8 cellular contexts compared by ENCODE assay signal in the genomic region with DNA sequence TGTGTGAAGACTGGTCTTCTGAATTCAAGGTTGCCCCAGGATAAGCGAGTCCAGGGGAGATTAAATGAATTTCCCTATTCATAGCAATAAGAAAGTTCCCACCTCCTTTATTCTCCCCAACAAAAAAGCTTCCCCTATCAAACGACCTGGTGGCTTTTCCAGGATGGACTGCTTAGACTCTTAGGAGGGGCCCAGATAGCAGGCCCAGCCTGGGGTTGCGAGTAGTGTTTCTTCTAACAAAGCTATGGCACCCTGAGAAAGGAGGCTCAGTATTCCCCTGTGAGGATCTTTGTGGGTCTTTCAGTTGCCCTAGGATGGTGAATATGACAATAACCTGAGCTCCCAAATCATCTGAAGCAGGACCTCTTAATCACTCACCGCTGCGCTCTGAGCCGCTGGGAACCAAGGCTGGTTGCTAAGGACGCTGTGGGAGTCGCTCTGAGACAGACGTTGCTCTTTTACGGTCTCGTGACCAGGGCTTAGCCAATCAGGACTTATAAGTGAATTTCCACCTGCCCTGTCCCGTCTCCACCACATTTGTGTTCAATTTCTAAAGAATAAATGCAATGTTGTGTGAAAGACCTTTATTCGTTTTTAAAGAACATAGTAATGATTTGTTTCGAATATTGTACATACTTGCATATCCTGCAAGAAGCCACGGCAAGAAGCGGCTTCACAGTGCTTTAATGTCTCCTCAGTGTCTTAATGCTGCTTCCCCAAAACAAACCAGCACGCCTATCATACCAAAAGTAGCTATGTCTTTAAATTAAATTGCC. TPM values are rescaled to one million over a fixed set of nuclear protein-coding genes. Genes with fewer than 3 reads are reported as not detected.
DNase-seq lines count a peak whose midpoint lies in the region; ATAC-seq, FAIRE-seq and TF ChIP-seq lines count a peak whose summit lies in the region.

TMEM232 (minus strand) TSS at position 423 of the 776 bp plus-strand sequence. CDS start 59,319 bp downstream, outside the sequence.

- POLR2A ChIA-PET in H1 (lab: Charles Lee; ENCODE audit: partially characterized antibody): no interaction called here

- DNase-seq in NCI-H510A (lab: John Stamatoyannopoulos, UW) (peak; percentile 46), H1 (ENCODE audit: low read depth in 1 of 2, low spot score in 2 of 2) (peak; percentile 38 to 77), lung microvascular endothelial cell (ENCODE audit: low read depth in 2 of 2) (peak; percentile 84 to 86), COLO829 (ENCODE audit: low spot score) (no peak)
- DNase-seq in activated CD8-positive, alpha-beta memory T cell treated with anti-CD3 and anti-CD28 coated beads, Interleukin-2, amount 10 ng/mL, durations not matched to agents 7 days and 5 days: peak; percentile 86
- peak; percentile 44 to 52 (median 48) for DNase-seq in stimulated activated CD4-positive, alpha-beta T cell treated with anti-CD3 and anti-CD28 coated beads, TNF-alpha, amount 100 ng/mL, for 1 hour (ENCODE audit: low read depth in 3 of 3, low spot score in 1 of 3)

- ATAC-seq in GM18520 (IDR thresholded peaks at IDR 0.05; ENCODE audit: unreplicated experiment) (peak; percentile 99), HG03066 (IDR thresholded peaks at IDR 0.05; ENCODE audit: low read depth, unreplicated experiment) (peak; percentile 100)
- peak; percentile 100 for ATAC-seq in activated CD8-positive, alpha-beta memory T cell treated with anti-CD3 and anti-CD28 coated beads, Interleukin-2, amount 10 ng/mL, durations not matched to agents 7 days and 5 days

- H3K36me3 Mint-ChIP-seq in activated CD8-positive, alpha-beta memory T cell treated with anti-CD3 and anti-CD28 coated beads, Interleukin-2, amount 10 ng/mL, durations not matched to agents 7 days and 5 days: no peaks in the 10 kb centered on the region

- H4K20me1 ChIP-seq in H1 (replicated peaks in 1 of 2; ENCODE audit: control insufficient read depth in 1 of 2, insufficient read depth in 2 of 2, low read length in 2 of 2): no peaks in the 10 kb centered on the region

- no peak within 1 kb of the TSS for H2BK15ac ChIP-seq in H1 (ENCODE audit: low read length)

- no peak for TF ChIP-seq CTCF in H1 (IDR thresholded peaks at IDR 0.05; ENCODE audit: control extremely low read depth in 1 of 3, insufficient read depth in 1 of 3, low read depth in 1 of 3, low read length in 3 of 3)

- H3K9me3 Mint-ChIP-seq in activated CD8-positive, alpha-beta memory T cell treated with anti-CD3 and anti-CD28 coated beads, Interleukin-2, amount 10 ng/mL, durations not matched to agents 7 days and 5 days (ENCODE audit: low read depth): no peaks in the 10 kb centered on the region

- H3K4ac ChIP-seq in H1 (replicated peaks; ENCODE audit: insufficient read length, low read depth, low read length): no peak within 1 kb of the TSS

- no peak within 1 kb of the TSS for H3K18ac ChIP-seq in H1 (ENCODE audit: extremely low read depth, low read length)

- no peak within 1 kb of the TSS for H3K14ac ChIP-seq in H1 (ENCODE audit: insufficient read length)

- peak within 1 kb of the TSS; percentile 98 for H2AFZ ChIP-seq in H1 (ENCODE audit: low read length)

- no peak within 1 kb of the TSS for H2BK5ac ChIP-seq in H1 (ENCODE audit: low read depth, low read length)

- no peak for TF ChIP-seq RAD21 in H1 (IDR thresholded peaks at IDR 0.05 in 1 of 2, conservative IDR thresholded peaks at IDR 0.05 in 1 of 2; ENCODE audit: low read depth in 2 of 2, low read length in 2 of 2)

- H3K36me3 ChIP-seq in H1 (ENCODE audit: control insufficient read depth in 2 of 4, insufficient read depth in 4 of 4, low read length in 3 of 4): no peaks in the 10 kb centered on the region

- H3K9ac ChIP-seq in H1 (replicated peaks in 1 of 4; ENCODE audit: extremely low read depth in 1 of 4, low read depth in 3 of 4, low read length in 3 of 4): no peak within 1 kb of the TSS

- H3K27me3 ChIP-seq in H1 (replicated peaks in 1 of 4; ENCODE audit: control insufficient read depth in 3 of 4, extremely low read depth in 1 of 4, insufficient read depth in 3 of 4, low read length in 3 of 4): peaks cover 0 to 1% (median 0%) of the 10 kb centered on the region in 4 experiments; a peak in 1 of 7 replicates

- CTCF ChIA-PET in activated CD8-positive, alpha-beta memory T cell treated with anti-CD3 and anti-CD28 coated beads, Interleukin-2, amount 10 ng/mL, durations not matched to agents 7 days and 5 days (lab: Charles Lee): interaction anchor here (0.8 to 2.6 kb wide), 3 partner anchors 12 to 55 kb away, joined by 3 to 16 read pairs (median 3); partner anchors contain the start of gene SLC25A46
- CTCF ChIA-PET in H1 (lab: Charles Lee; ENCODE audit: partially characterized antibody): interaction anchor here (0.9 to 1.7 kb wide), 3 partner anchors 10 to 24 kb away, joined by 4 to 8 read pairs (median 4); no protein-coding TSS in a partner anchor

- FAIRE-seq in H1 (lab: Jason Lieb, UNC): peak; percentile 86

- peak within 1 kb of the TSS; percentile 53 for H3K27ac Mint-ChIP-seq in activated CD8-positive, alpha-beta memory T cell treated with anti-CD3 and anti-CD28 coated beads, Interleukin-2, amount 10 ng/mL, durations not matched to agents 7 days and 5 days

- peaks cover 0 to 3% (median 0%) of the 10 kb centered on the region in 4 experiments; a peak in 1 of 7 replicates for H3K4me1 ChIP-seq in H1 (replicated peaks in 1 of 4; ENCODE audit: control insufficient read depth in 3 of 4, insufficient read depth in 4 of 4, low read length in 3 of 4)

- TF ChIP-seq POLR2A in H1 (IDR thresholded peaks at IDR 0.05; ENCODE audit: control extremely low read depth in 1 of 2, low read depth in 2 of 2, low read length in 2 of 2): no peak

- no peaks in the 10 kb centered on the region for H3K79me2 ChIP-seq in H1 (ENCODE audit: control insufficient read depth in 1 of 2, insufficient read depth in 2 of 2, low read length in 2 of 2)

- TF ChIP-seq EP300 in H1 (IDR thresholded peaks at IDR 0.05; ENCODE audit: borderline replicate concordance in 1 of 2, low read depth in 2 of 2, low read length in 2 of 2): no peak

- H3K23ac ChIP-seq in H1 (ENCODE audit: insufficient read length): no peak within 1 kb of the TSS

- no peak within 1 kb of the TSS for H2AK5ac ChIP-seq in H1 (ENCODE audit: low read depth, low read length)

- peaks cover 6% of the 10 kb centered on the region for H3K4me1 Mint-ChIP-seq in activated CD8-positive, alpha-beta memory T cell treated with anti-CD3 and anti-CD28 coated beads, Interleukin-2, amount 10 ng/mL, durations not matched to agents 7 days and 5 days

- H3K4me3 Mint-ChIP-seq in activated CD8-positive, alpha-beta memory T cell treated with anti-CD3 and anti-CD28 coated beads, Interleukin-2, amount 10 ng/mL, durations not matched to agents 7 days and 5 days: peak within 1 kb of the TSS; percentile 78

- H2BK12ac ChIP-seq in H1 (ENCODE audit: low read depth, low read length): no peak within 1 kb of the TSS

- H2BK20ac ChIP-seq in H1 (ENCODE audit: low read length): no peak within 1 kb of the TSS

- H3K27ac ChIP-seq in H1 (ENCODE audit: low read depth, low read length): no peak within 1 kb of the TSS

- no peak within 1 kb of the TSS for H4K91ac ChIP-seq in H1 (replicated peaks; ENCODE audit: insufficient read length, low read length)

- no peaks in the 10 kb centered on the region for H3K9me3 ChIP-seq in H1 (ENCODE audit: insufficient read depth in 2 of 2, low read depth in 1 of 2, low read length in 1 of 2)

- H3K23me2 ChIP-seq in H1 (ENCODE audit: low read depth, low read length): no peaks in the 10 kb centered on the region

- H4K8ac ChIP-seq in H1 (ENCODE audit: extremely low read depth, insufficient read depth, low read length): no peak within 1 kb of the TSS

- whole genome bisulfite sequencing in H1 (ENCODE audit: extremely low coverage in 1 of 2, insufficient coverage in 1 of 2, insufficient read length in 1 of 2, insufficient replicate concordance in 2 of 2, low coverage in 1 of 2, low lambda C conversion rate in 2 of 2, missing lambda C conversion rate in 1 of 2), 2 experiments: 25% methylated on average over 17 of the region's 17 CpGs; no CpG with 5 or more reads in 1 of the 2 experiments

- peak within 1 kb of the TSS; percentile 63 for H3K4me2 ChIP-seq in H1 (ENCODE audit: insufficient read depth in 1 of 2, low read depth in 2 of 2, low read length in 2 of 2)

- no peak within 1 kb of the TSS for H3K56ac ChIP-seq in H1 (replicated peaks; ENCODE audit: insufficient read length, low read depth, low read length)

- H3K79me1 ChIP-seq in H1 (ENCODE audit: low read depth, low read length): no peaks in the 10 kb centered on the region

- H3K4me3 ChIP-seq in H1 (ENCODE audit: extremely low read depth in 1 of 4, insufficient read depth in 2 of 4, low read depth in 3 of 4, low read length in 4 of 4): peak within 1 kb of the TSS; percentile 38 to 61 (median 48); a peak in 7 of 8 replicates

- no peaks in the 10 kb centered on the region for H3K27me3 Mint-ChIP-seq in activated CD8-positive, alpha-beta memory T cell treated with anti-CD3 and anti-CD28 coated beads, Interleukin-2, amount 10 ng/mL, durations not matched to agents 7 days and 5 days

- H4K5ac ChIP-seq in H1 (ENCODE audit: insufficient read length, low read depth, low read length): no peak within 1 kb of the TSS

- H2BK120ac ChIP-seq in H1 (replicated peaks; ENCODE audit: low read depth, low read length): no peak within 1 kb of the TSS

TF ChIP-seq in H1, 55 proteins besides CTCF, POLR2A, EP300 and RAD21 (continues in another document):
- no peak for TF ChIP-seq YY1 (IDR thresholded peaks at IDR 0.05; ENCODE audit: low read depth, low read length)
- TF ChIP-seq, protein P1, sequence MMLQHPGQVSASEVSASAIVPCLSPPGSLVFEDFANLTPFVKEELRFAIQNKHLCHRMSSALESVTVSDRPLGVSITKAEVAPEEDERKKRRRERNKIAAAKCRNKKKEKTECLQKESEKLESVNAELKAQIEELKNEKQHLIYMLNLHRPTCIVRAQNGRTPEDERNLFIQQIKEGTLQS (IDR thresholded peaks at IDR 0.05; ENCODE audit: insufficient read depth, low read depth, low read length): peak; percentile 77
- 0 out of 2 replicates have a peak, but pooled peaks have one; percentile 28 for TF ChIP-seq TAF1 (IDR thresholded peaks at IDR 0.05; ENCODE audit: low read depth, low read length)
- 0 out of 4 replicates have a peak, but pooled peaks of 1 of the 2 experiments have one; percentile 47 for TF ChIP-seq SIN3A (conservative IDR thresholded peaks at IDR 0.05 in 1 of 2, IDR thresholded peaks at IDR 0.05 in 1 of 2; ENCODE audit: low read depth in 1 of 2, low read length in 2 of 2)

RNA-seq across cellular contexts. Expression of gene TMEM232, which starts in this region (rescaled TPM):
- total RNA-seq in activated CD8-positive, alpha-beta memory T cell treated with anti-CD3 and anti-CD28 coated beads, Interleukin-2, amount 10 ng/mL, durations not matched to agents 7 days and 5 days: under 1 TPM; 0.28 to 0.76 TPM
- total RNA-seq in H1 (2021; fragmentation: NEBNext Ultra II Directional; extraction: Animal tissue kit (Norgen Biotek cat#: 25700)): 1.3 and 1.6 TPM in 2 replicates
- polyA plus RNA-seq in H1 (2011; rRNA removed): 0.20 and 0.38 TPM in 2 replicates
- polyA plus RNA-seq in H1 (2011; cell fraction: cytosol; rRNA removed): 0.84 TPM
- 0.51 TPM for polyA plus RNA-seq in H1 (2011; cell fraction: nucleus; rRNA removed)
- polyA plus RNA-seq in H1 (2012, experiment 1 of 2): 0.23 to 1.6 TPM (median 0.47 TPM) in 4 replicates
- 0.07 TPM for polyA plus RNA-seq in H1 (2012, experiment 2 of 2)
- polyA plus RNA-seq in H1 (2013, experiment 1 of 2): 1.9 TPM
- 2.6 TPM for polyA plus RNA-seq in H1 (2013, experiment 2 of 2)
- polyA minus RNA-seq in H1 (2011; rRNA and poly(A)+ RNA removed): 1.3 and 1.7 TPM in 2 replicates
- polyA minus RNA-seq in H1 (2011; cell fraction: cytosol; rRNA and poly(A)+ RNA removed): not detected
- polyA minus RNA-seq in H1 (2011; cell fraction: nucleus; rRNA and poly(A)+ RNA removed): 3.5 TPM
- 0.20 and 0.44 TPM in 2 replicates for total RNA-seq in lung microvascular endothelial cell

Comparison
In these comparisons a context has a peak if more than half of its experiments do, and no peak if none do; other contexts are left out.
1. Peak in DNase-seq and ATAC-seq in activated CD8-positive, alpha-beta memory T cell treated with anti-CD3 and anti-CD28 coated beads, Interleukin-2, amount 10 ng/mL, durations not matched to agents 7 days and 5 days; RNA of the gene not detected or under 1 TPM.
2. Peak in DNase-seq in lung microvascular endothelial cell; RNA of the gene not detected or under 1 TPM.